1 cellular context compared by ENCODE assay signal in genomic region chr6:167161895-167162467, GRCh38.
TF ChIP-seq lines count a peak whose summit lies in the region.

No MANE protein-coding gene starts in this region.

TF ChIP-seq in K562, 482 proteins besides CTCF, POLR2A, EP300 and RAD21:
- TF ChIP-seq GATA2 (CRISPR knock-in tag; IDR thresholded peaks at IDR 0.05), result no peak
- TF ChIP-seq ATF4 (CRISPR knock-in tag; IDR thresholded peaks at IDR 0.05), result no peak
- no peak for TF ChIP-seq ZNF280A (IDR thresholded peaks at IDR 0.05; ENCODE audit: low read depth, partially characterized antibody)
- TF ChIP-seq ZNF830 (CRISPR knock-in tag; IDR thresholded peaks at IDR 0.05), result no peak
- TF ChIP-seq KAT2B (IDR thresholded peaks at IDR 0.05; ENCODE audit: low read depth, low read length), result no peak
- no peak for TF ChIP-seq CREBBP (IDR thresholded peaks at IDR 0.05; ENCODE audit: low read depth, low read length)
- no peak for TF ChIP-seq RAD51 (IDR thresholded peaks at IDR 0.05; ENCODE audit: borderline replicate concordance, low read depth)
- no peak for TF ChIP-seq RBM15 (IDR thresholded peaks at IDR 0.05; ENCODE audit: insufficient read depth, low read length)
- TF ChIP-seq TSHZ1 (CRISPR knock-in tag; IDR thresholded peaks at IDR 0.05), result no peak
- TF ChIP-seq ELF1 (tag; IDR thresholded peaks at IDR 0.05), result no peak
- TF ChIP-seq GMEB1 (CRISPR knock-in tag; IDR thresholded peaks at IDR 0.05), result no peak
- no peak for TF ChIP-seq UBTF (IDR thresholded peaks at IDR 0.05; ENCODE audit: borderline replicate concordance in 1 of 2, low read depth in 2 of 2, low read length in 2 of 2)
- no peak for TF ChIP-seq CHD7 (IDR thresholded peaks at IDR 0.05; ENCODE audit: low read depth, low read length)
- no peak for TF ChIP-seq ZNF134 (CRISPR knock-in tag; conservative IDR thresholded peaks at IDR 0.05)
- TF ChIP-seq ZNF12 (CRISPR knock-in tag; IDR thresholded peaks at IDR 0.05), result no peak
